Comparison of ENCODE assay signal across 27 cellular contexts in genomic region chr7:152897401-152897800, GRCh38.
"Had no signal": no experiment of that assay in that cellular context is flagged by ENCODE, and none has a peak within 500 bp of the region (broad histone marks: within the 10 kb centered on the region; RNA-seq: fewer than 3 reads in every experiment).

No MANE protein-coding gene starts in this region.

- DNase-seq: activated B cell treated with CpG ODN at 0.5 μM for 24 hours; activated CD4-positive, alpha-beta memory T cell treated with anti-CD3 and anti-CD28 coated beads for 36 hours; activated CD4-positive, alpha-beta T cell treated with anti-CD3 and anti-CD28 coated beads for 4 hours; activated CD4-positive, alpha-beta T cell treated with anti-CD3 and anti-CD28 coated beads, Interleukin-2, amount 10 ng/mL, durations not matched to agents 24 days and 14 days; activated CD4-positive, alpha-beta T cell treated with anti-CD3 and anti-CD28 coated beads, Interleukin-2, amount 50 U/mL, for 1 hour; activated CD4-positive, alpha-beta T cell treated with anti-CD3 and anti-CD28 coated beads, Interleukin-2, amount 50 U/mL, for 4 hours; activated CD4-positive, CD25-positive, alpha-beta regulatory T cell treated with anti-CD3 and anti-CD28 coated beads, Interleukin-2, amount 50 U/mL, for 72 hours; activated CD8-positive, alpha-beta T cell treated with anti-CD3 and anti-CD28 coated beads for 36 hours; activated gamma-delta T cell treated with Interleukin-2 at 50 U/mL for 16 hours; activated naive CD4-positive, alpha-beta T cell; activated naive CD4-positive, alpha-beta T cell treated with anti-CD3 and anti-CD28 coated beads for 36 hours; activated naive CD4-positive, alpha-beta T cell treated with anti-CD3 and anti-CD28 coated beads, Interleukin-2, amount 50 U/mL, for 16 hours; activated naive CD8-positive, alpha-beta T cell treated with anti-CD3 and anti-CD28 coated beads for 36 hours; activated T-cell treated with anti-CD3 and anti-CD28 coated beads for 4 hours; activated T-cell treated with anti-CD3 and anti-CD28 coated beads, Interleukin-2, amount 50 U/mL, for 1 hour; activated T-cell treated with anti-CD3 and anti-CD28 coated beads, Interleukin-2, amount 50 U/mL, for 4 hours; activated T-cell treated with anti-CD3 and anti-CD28 coated beads, Interleukin-2, amount 50 U/mL, for 72 hours; adrenal gland; amniotic stem cell; aorta; body of pancreas; brain microvascular endothelial cell; central memory CD4-positive, alpha-beta T cell; T-cell; T-helper 17 cell had no signal

- ATAC-seq: activated CD8-positive, alpha-beta T cell treated with anti-CD3 and anti-CD28 coated beads for 36 hours; activated naive CD4-positive, alpha-beta T cell treated with anti-CD3 and anti-CD28 coated beads, Interleukin-2, amount 50 U/mL, for 72 hours; activated T-cell treated with anti-CD3 and anti-CD28 coated beads, Interleukin-2, amount 50 U/mL, for 4 hours; activated T-cell treated with anti-CD3 and anti-CD28 coated beads, Interleukin-2, amount 50 U/mL, for 72 hours; activated T-helper 17 cell treated with anti-CD3 and anti-CD28 coated beads, Interleukin-2, amount 50 U/mL, for 72 hours; body of pancreas; T-cell; T-helper 17 cell had no signal
